29 cellular contexts compared by ENCODE assay signal in genomic region chr18:73681398-73681797, GRCh38.
"Had no signal": no experiment of that assay in that cellular context is flagged by ENCODE, and none has a peak within 500 bp of the region (broad histone marks: within the 10 kb centered on the region; RNA-seq: fewer than 3 reads in every experiment).

No MANE protein-coding gene starts in this region.

- H3K36me3 ChIP-seq: neural progenitor cell, ovary, right lobe of liver, sigmoid colon, suprapubic skin, tibial artery, transverse colon, upper lobe of right lung, uterus had no signal

- H3K9ac ChIP-seq: neural progenitor cell, parathyroid adenoma had no signal

- H3K4me2 ChIP-seq: neural progenitor cell had no signal

- H3K79me2 ChIP-seq: parathyroid adenoma had no signal

- H3K4me3 Mint-ChIP-seq: naive B cell; naive thymus-derived CD8-positive, alpha-beta T cell; natural killer cell treated with Interleukin-12 subunit alpha and Interleukin-12 subunit beta and Interleukin-15 and Interleukin-18, amount 100 ng/mL, for 72 hours; neural progenitor cell; stimulated activated effector memory CD8-positive, alpha-beta T cell treated with anti-CD3 and anti-CD28 coated beads, Interleukin-12 subunit alpha, Interleukin-12 subunit beta, amount 100 ng/mL, for 72 hours; stimulated activated naive CD8-positive, alpha-beta T cell treated with anti-CD3 and anti-CD28 coated beads, Interleukin-15, Interleukin-2, amounts not matched to agents 100 ng/mL and 50 ng/mL, for 24 hours; type B pancreatic cell had no signal

- H3K27me3 ChIP-seq: neural progenitor cell, ovary, right lobe of liver, sigmoid colon, suprapubic skin, testis, tibial artery, transverse colon, upper lobe of right lung, uterus had no signal

- ATAC-seq: naive thymus-derived CD8-positive, alpha-beta T cell; natural killer cell treated with Interleukin-12 subunit alpha and Interleukin-12 subunit beta and Interleukin-15 and Interleukin-18, amount 100 ng/mL, for 72 hours; psoas muscle; right lobe of liver; stimulated activated effector memory CD8-positive, alpha-beta T cell treated with anti-CD3 and anti-CD28 coated beads, Interleukin-12 subunit alpha, Interleukin-12 subunit beta, amount 100 ng/mL, for 72 hours; upper lobe of right lung had no signal

- H3K27ac Mint-ChIP-seq: naive B cell; natural killer cell treated with Interleukin-12 subunit alpha and Interleukin-12 subunit beta and Interleukin-15 and Interleukin-18, amount 100 ng/mL, for 72 hours; neural progenitor cell; progenitor cell of endocrine pancreas; stimulated activated effector memory CD8-positive, alpha-beta T cell treated with anti-CD3 and anti-CD28 coated beads, Interleukin-12 subunit alpha, Interleukin-12 subunit beta, amount 100 ng/mL, for 72 hours; stimulated activated naive CD8-positive, alpha-beta T cell treated with anti-CD3 and anti-CD28 coated beads, Interleukin-15, Interleukin-2, amounts not matched to agents 100 ng/mL and 50 ng/mL, for 24 hours; type B pancreatic cell had no signal

- H3K4me3 ChIP-seq: neural progenitor cell, ovary, psoas muscle, right lobe of liver, sigmoid colon, suprapubic skin, testis, tibial artery, transverse colon, upper lobe of right lung, uterus had no signal

- H3K27me3 Mint-ChIP-seq: naive B cell; naive thymus-derived CD8-positive, alpha-beta T cell; natural killer cell treated with Interleukin-12 subunit alpha and Interleukin-12 subunit beta and Interleukin-15 and Interleukin-18, amount 100 ng/mL, for 72 hours; progenitor cell of endocrine pancreas; stimulated activated naive CD8-positive, alpha-beta T cell treated with anti-CD3 and anti-CD28 coated beads, Interleukin-15, Interleukin-2, amounts not matched to agents 100 ng/mL and 50 ng/mL, for 24 hours; type B pancreatic cell had no signal

- H3K9me3 ChIP-seq: ovary, psoas muscle, right lobe of liver, sigmoid colon, suprapubic skin, testis, tibial artery, transverse colon, upper lobe of right lung, uterus had no signal

- H3K9me3 Mint-ChIP-seq: naive B cell, neural progenitor cell, type B pancreatic cell had no signal

- H2AFZ ChIP-seq: neural progenitor cell, parathyroid adenoma had no signal

- H3K4me1 ChIP-seq: neural progenitor cell, parathyroid adenoma, psoas muscle, right lobe of liver, sigmoid colon, suprapubic skin, testis, tibial artery, transverse colon, upper lobe of right lung, uterus had no signal

- H3K36me3 Mint-ChIP-seq: naive B cell; naive thymus-derived CD8-positive, alpha-beta T cell; natural killer cell treated with Interleukin-12 subunit alpha and Interleukin-12 subunit beta and Interleukin-15 and Interleukin-18, amount 100 ng/mL, for 72 hours; neural progenitor cell; stimulated activated effector memory CD8-positive, alpha-beta T cell treated with anti-CD3 and anti-CD28 coated beads, Interleukin-12 subunit alpha, Interleukin-12 subunit beta, amount 100 ng/mL, for 72 hours; type B pancreatic cell had no signal

- DNase-seq: naive B cell; naive thymus-derived CD8-positive, alpha-beta T cell; occipital lobe; ovary; posterior cingulate gyrus; psoas muscle; right cardiac atrium; right lobe of liver; sigmoid colon; small intestine; stimulated activated CD4-positive, alpha-beta T cell treated with anti-CD3 and anti-CD28 coated beads, Interleukin-15, amount 100 ng/mL, for 24 hours; stimulated activated CD4-positive, alpha-beta T cell treated with anti-CD3 and anti-CD28 coated beads, Interleukin-2, amount 100 ng/mL, for 24 hours; stimulated activated CD4-positive, alpha-beta T cell treated with anti-CD3 and anti-CD28 coated beads, Interleukin-2, amount 100 ng/mL, for 48 hours; stimulated activated CD4-positive, alpha-beta T cell treated with anti-CD3 and anti-CD28 coated beads, Interleukin-4, amount 100 ng/mL, for 24 hours; stimulated activated naive CD4-positive, alpha-beta T cell; substantia nigra; testis; tibial artery; transverse colon; upper lobe of right lung; uterus had no signal

- H3K27ac ChIP-seq: neural progenitor cell, ovary, parathyroid adenoma, psoas muscle, right lobe of liver, sigmoid colon, suprapubic skin, testis, tibial artery, transverse colon, upper lobe of right lung, uterus had no signal

- H3K4me1 Mint-ChIP-seq: naive B cell; naive thymus-derived CD8-positive, alpha-beta T cell; stimulated activated effector memory CD8-positive, alpha-beta T cell treated with anti-CD3 and anti-CD28 coated beads, Interleukin-12 subunit alpha, Interleukin-12 subunit beta, amount 100 ng/mL, for 72 hours had no signal
